Comparison of ENCODE assay signal across 1 cellular context in the genomic region with DNA sequence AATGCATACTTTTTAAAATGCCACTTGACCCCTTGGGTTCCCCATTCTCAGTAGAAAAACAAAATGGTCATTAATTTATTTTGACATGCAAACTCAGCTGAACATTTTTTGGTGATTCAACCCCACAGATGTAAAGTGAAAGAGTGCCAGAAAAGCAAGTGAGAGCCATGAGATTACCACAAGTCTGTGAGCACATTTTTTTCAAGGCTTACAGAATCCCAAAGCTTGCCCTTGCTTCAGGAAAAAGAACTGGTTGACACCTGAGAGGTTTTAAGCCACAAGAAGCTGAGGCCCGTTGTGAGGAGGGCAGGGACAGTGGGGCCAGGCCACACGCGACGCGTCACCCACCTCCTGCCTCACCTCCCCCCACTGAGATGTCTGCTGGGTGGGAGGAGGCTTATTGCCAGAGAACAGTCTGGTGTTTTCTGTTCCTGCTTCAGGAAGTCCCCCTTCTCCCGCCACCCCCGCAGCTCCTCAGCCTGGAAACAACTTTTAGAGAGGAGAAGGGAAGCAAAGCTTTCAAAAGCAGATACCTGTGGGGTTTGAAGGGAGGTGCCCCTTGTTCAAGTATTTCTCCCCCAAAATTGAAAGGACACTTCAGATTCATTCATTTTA.
TF ChIP-seq lines count a peak whose summit lies in the region.

No MANE protein-coding gene starts in this region.

TF ChIP-seq in GM12878, 131 proteins besides CTCF, POLR2A, EP300 and RAD21 (continued from another document and continues in another):
- no peak for TF ChIP-seq ZNF274 (IDR thresholded peaks at IDR 0.05; ENCODE audit: insufficient read depth, insufficient read length)
- TF ChIP-seq MLLT1 (IDR thresholded peaks at IDR 0.05) = no peak
- no peak for TF ChIP-seq TBL1XR1 (IDR thresholded peaks at IDR 0.05; ENCODE audit: low read depth, low read length)
- TF ChIP-seq RCOR1 (conservative IDR thresholded peaks at IDR 0.05; ENCODE audit: low read depth, low read length) = no peak
- TF ChIP-seq BCL11A (IDR thresholded peaks at IDR 0.05; ENCODE audit: low read depth, low read length) = peak; percentile 70; the same call in 1 of the 2 replicates
- TF ChIP-seq ASH2L (IDR thresholded peaks at IDR 0.05; ENCODE audit: borderline replicate concordance, low read depth) = peak; percentile 54; the same call in 1 of the 2 replicates
- TF ChIP-seq FOS (IDR thresholded peaks at IDR 0.05; ENCODE audit: borderline replicate concordance, extremely low read depth, insufficient read length) = no peak
- TF ChIP-seq DPF2 (IDR thresholded peaks at IDR 0.05) = peak; percentile 92
- TF ChIP-seq, protein P1, sequence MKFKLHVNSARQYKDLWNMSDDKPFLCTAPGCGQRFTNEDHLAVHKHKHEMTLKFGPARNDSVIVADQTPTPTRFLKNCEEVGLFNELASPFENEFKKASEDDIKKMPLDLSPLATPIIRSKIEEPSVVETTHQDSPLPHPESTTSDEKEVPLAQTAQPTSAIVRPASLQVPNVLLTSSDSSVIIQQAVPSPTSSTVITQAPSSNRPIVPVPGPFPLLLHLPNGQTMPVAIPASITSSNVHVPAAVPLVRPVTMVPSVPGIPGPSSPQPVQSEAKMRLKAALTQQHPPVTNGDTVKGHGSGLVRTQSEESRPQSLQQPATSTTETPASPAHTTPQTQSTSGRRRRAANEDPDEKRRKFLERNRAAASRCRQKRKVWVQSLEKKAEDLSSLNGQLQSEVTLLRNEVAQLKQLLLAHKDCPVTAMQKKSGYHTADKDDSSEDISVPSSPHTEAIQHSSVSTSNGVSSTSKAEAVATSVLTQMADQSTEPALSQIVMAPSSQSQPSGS (IDR thresholded peaks at IDR 0.05; ENCODE audit: low read length) = no peak
- no peak for TF ChIP-seq BCLAF1 (IDR thresholded peaks at IDR 0.05)
- TF ChIP-seq SREBF1 (IDR thresholded peaks at IDR 0.05; ENCODE audit: low read length) = no peak
- peak; percentile 53; the same call in 1 of the 2 replicates for TF ChIP-seq MTA3 (IDR thresholded peaks at IDR 0.05; ENCODE audit: borderline replicate concordance, low read length)
- TF ChIP-seq, protein P2, sequence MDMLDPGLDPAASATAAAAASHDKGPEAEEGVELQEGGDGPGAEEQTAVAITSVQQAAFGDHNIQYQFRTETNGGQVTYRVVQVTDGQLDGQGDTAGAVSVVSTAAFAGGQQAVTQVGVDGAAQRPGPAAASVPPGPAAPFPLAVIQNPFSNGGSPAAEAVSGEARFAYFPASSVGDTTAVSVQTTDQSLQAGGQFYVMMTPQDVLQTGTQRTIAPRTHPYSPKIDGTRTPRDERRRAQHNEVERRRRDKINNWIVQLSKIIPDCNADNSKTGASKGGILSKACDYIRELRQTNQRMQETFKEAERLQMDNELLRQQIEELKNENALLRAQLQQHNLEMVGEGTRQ (IDR thresholded peaks at IDR 0.05; ENCODE audit: borderline replicate concordance, low read depth, low read length) = no peak
- no peak for TF ChIP-seq HCFC1 (IDR thresholded peaks at IDR 0.05; ENCODE audit: low read length)
- no peak for TF ChIP-seq RAD51 (IDR thresholded peaks at IDR 0.05)
- TF ChIP-seq RUNX3 (IDR thresholded peaks at IDR 0.05; ENCODE audit: low read length) = peak; percentile 69
- TF ChIP-seq, protein P3, sequence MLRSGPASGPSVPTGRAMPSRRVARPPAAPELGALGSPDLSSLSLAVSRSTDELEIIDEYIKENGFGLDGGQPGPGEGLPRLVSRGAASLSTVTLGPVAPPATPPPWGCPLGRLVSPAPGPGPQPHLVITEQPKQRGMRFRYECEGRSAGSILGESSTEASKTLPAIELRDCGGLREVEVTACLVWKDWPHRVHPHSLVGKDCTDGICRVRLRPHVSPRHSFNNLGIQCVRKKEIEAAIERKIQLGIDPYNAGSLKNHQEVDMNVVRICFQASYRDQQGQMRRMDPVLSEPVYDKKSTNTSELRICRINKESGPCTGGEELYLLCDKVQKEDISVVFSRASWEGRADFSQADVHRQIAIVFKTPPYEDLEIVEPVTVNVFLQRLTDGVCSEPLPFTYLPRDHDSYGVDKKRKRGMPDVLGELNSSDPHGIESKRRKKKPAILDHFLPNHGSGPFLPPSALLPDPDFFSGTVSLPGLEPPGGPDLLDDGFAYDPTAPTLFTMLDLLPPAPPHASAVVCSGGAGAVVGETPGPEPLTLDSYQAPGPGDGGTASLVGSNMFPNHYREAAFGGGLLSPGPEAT (IDR thresholded peaks at IDR 0.05; ENCODE audit: low read depth) = peak; percentile 90
- TF ChIP-seq ETV6 (conservative IDR thresholded peaks at IDR 0.05 in 1 of 2, IDR thresholded peaks at IDR 0.05 in 1 of 2; ENCODE audit: borderline replicate concordance in 1 of 2, low read depth in 1 of 2) = peak in 1 of 2 experiments; percentile 40; a peak in 1 of 4 replicates
- no peak for TF ChIP-seq CHD1 (IDR thresholded peaks at IDR 0.05; ENCODE audit: low read depth, low read length)
- no peak for TF ChIP-seq MYC (IDR thresholded peaks at IDR 0.05; ENCODE audit: insufficient read depth, insufficient read length, insufficient replicate concordance, low read length, severe bottlenecking)
- TF ChIP-seq SRF (IDR thresholded peaks at IDR 0.05; ENCODE audit: low read depth in 2 of 2, low read length in 2 of 2) = no peak
- TF ChIP-seq, protein P4, sequence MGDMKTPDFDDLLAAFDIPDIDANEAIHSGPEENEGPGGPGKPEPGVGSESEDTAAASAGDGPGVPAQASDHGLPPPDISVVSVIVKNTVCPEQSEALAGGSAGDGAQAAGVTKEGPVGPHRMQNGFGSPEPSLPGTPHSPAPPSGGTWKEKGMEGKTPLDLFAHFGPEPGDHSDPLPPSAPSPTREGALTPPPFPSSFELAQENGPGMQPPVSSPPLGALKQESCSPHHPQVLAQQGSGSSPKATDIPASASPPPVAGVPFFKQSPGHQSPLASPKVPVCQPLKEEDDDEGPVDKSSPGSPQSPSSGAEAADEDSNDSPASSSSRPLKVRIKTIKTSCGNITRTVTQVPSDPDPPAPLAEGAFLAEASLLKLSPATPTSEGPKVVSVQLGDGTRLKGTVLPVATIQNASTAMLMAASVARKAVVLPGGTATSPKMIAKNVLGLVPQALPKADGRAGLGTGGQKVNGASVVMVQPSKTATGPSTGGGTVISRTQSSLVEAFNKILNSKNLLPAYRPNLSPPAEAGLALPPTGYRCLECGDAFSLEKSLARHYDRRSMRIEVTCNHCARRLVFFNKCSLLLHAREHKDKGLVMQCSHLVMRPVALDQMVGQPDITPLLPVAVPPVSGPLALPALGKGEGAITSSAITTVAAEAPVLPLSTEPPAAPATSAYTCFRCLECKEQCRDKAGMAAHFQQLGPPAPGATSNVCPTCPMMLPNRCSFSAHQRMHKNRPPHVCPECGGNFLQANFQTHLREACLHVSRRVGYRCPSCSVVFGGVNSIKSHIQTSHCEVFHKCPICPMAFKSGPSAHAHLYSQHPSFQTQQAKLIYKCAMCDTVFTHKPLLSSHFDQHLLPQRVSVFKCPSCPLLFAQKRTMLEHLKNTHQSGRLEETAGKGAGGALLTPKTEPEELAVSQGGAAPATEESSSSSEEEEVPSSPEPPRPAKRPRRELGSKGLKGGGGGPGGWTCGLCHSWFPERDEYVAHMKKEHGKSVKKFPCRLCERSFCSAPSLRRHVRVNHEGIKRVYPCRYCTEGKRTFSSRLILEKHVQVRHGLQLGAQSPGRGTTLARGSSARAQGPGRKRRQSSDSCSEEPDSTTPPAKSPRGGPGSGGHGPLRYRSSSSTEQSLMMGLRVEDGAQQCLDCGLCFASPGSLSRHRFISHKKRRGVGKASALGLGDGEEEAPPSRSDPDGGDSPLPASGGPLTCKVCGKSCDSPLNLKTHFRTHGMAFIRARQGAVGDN (IDR thresholded peaks at IDR 0.05) = peak; percentile 68
- TF ChIP-seq SREBF2 (IDR thresholded peaks at IDR 0.05; ENCODE audit: low read length) = no peak
- TF ChIP-seq USF1 (IDR thresholded peaks at IDR 0.05; ENCODE audit: borderline replicate concordance, extremely low read length, insufficient read depth, low read depth, low read length) = no peak
- TF ChIP-seq CBX3 (IDR thresholded peaks at IDR 0.05; ENCODE audit: borderline replicate concordance, low read depth) = no peak
- peak; percentile 46 for TF ChIP-seq SKIL (IDR thresholded peaks at IDR 0.05; ENCODE audit: low read depth, poor library complexity, severe bottlenecking)
- no peak; the same call in 1 of the 2 replicates for TF ChIP-seq TCF7 (IDR thresholded peaks at IDR 0.05; ENCODE audit: borderline replicate concordance)
- TF ChIP-seq SMAD5 (IDR thresholded peaks at IDR 0.05; ENCODE audit: low read depth) = no peak
- no peak for TF ChIP-seq NFYA (IDR thresholded peaks at IDR 0.05; ENCODE audit: borderline replicate concordance, low read depth, low read length)
- TF ChIP-seq ZZZ3 (IDR thresholded peaks at IDR 0.05; ENCODE audit: control insufficient read depth, insufficient read length, low read depth) = no peak
- peak; percentile 43; the same call in 1 of the 2 replicates for TF ChIP-seq CBFB (IDR thresholded peaks at IDR 0.05; ENCODE audit: low read depth)
- TF ChIP-seq, protein P5, sequence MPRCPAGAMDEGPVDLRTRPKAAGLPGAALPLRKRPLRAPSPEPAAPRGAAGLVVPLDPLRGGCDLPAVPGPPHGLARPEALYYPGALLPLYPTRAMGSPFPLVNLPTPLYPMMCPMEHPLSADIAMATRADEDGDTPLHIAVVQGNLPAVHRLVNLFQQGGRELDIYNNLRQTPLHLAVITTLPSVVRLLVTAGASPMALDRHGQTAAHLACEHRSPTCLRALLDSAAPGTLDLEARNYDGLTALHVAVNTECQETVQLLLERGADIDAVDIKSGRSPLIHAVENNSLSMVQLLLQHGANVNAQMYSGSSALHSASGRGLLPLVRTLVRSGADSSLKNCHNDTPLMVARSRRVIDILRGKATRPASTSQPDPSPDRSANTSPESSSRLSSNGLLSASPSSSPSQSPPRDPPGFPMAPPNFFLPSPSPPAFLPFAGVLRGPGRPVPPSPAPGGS (IDR thresholded peaks at IDR 0.05; ENCODE audit: borderline replicate concordance, insufficient read depth, low read depth, low read length, poor library complexity, severe bottlenecking) = no peak
